In genomic region chr7:1569833-1570632, GRCh38 we compare ENCODE assay signal across 8 cellular contexts. TPM values are rescaled to one million over a fixed set of nuclear protein-coding genes. Genes with fewer than 3 reads are reported as not detected.
DNase-seq lines count a peak whose midpoint lies in the region; ATAC-seq and TF ChIP-seq lines count a peak whose summit lies in the region.

A gene with protein sequence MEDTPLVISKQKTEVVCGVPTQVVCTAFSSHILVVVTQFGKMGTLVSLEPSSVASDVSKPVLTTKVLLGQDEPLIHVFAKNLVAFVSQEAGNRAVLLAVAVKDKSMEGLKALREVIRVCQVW (minus strand): TSS chr7:1570032. CDS start chr7:1569339, 693 bp downstream.

- peak within 1 kb of the TSS; percentile 82 for H3K27ac ChIP-seq in cardiac muscle cell
- peak within 1 kb of the TSS; percentile 93 to 98 (median 97) for H3K27ac ChIP-seq in transverse colon

- peak; percentile 28 for TF ChIP-seq CTCF in GM12865 (IDR thresholded peaks at IDR 0.05; ENCODE audit: insufficient read depth, low read depth, low read length, missing control alignments)
- TF ChIP-seq CTCF in cardiac muscle cell (IDR thresholded peaks at IDR 0.05; ENCODE audit: low read depth, low read length) = peak; percentile 33
- TF ChIP-seq CTCF in transverse colon (IDR thresholded peaks at IDR 0.05) = peak; percentile 15 to 56 (median 33)

- peak; percentile 96 for DNase-seq in GM12865 (ENCODE audit: low read depth)
- DNase-seq in NCI-H1092 (lab: John Stamatoyannopoulos, UW) = peak; percentile 90
- peak; percentile 79 to 89 for DNase-seq in SW 1271 (lab: John Stamatoyannopoulos, UW)
- peak; percentile 83 for DNase-seq in activated naive CD8-positive, alpha-beta T cell treated with anti-CD3 and anti-CD28 coated beads, Interleukin-2, amount 50 U/mL, for 16 hours (ENCODE audit: low read depth, low spot score)
- peak; percentile 83 to 93 for DNase-seq in cardiac muscle cell (ENCODE audit: low read depth in 1 of 2, low spot score in 1 of 2)
- DNase-seq in pons (ENCODE audit: low spot score) = peak; percentile 80
- DNase-seq in transverse colon = peak; percentile 93

- no peaks in the 10 kb centered on the region for H3K9me3 ChIP-seq in cardiac muscle cell (ENCODE audit: low read depth)
- H3K9me3 ChIP-seq in transverse colon = no peaks in the 10 kb centered on the region

- no peak for TF ChIP-seq EP300 in transverse colon (IDR thresholded peaks at IDR 0.05; ENCODE audit: low read depth)

- H3K36me3 ChIP-seq in cardiac muscle cell (no peaks in the 10 kb centered on the region), transverse colon (no peaks in the 10 kb centered on the region)

- WGBS in transverse colon (ENCODE audit: low coverage in 1 of 2), 2 donors = 0% methylated on average over 43 of the region's 95 CpGs; no CpG with 5 or more reads in 1 of the 2 donors

- intact Hi-C loops in transverse colon (cut with DNase I; ENCODE audit: low total_unique reads) = no loop called here

- in situ Hi-C loops in transverse colon (cut with MboI; ENCODE audit: low pct_ligation_motif_present in 1 of 4, low pct_unique_long_range_greater_than_20kb in 1 of 4, low sequenced_read_pairs in 3 of 4) = no loop called here

- TF ChIP-seq POLR2A in transverse colon (IDR thresholded peaks at IDR 0.05) = peak; percentile 81

- peak; percentile 89 for ATAC-seq in HG02610 (IDR thresholded peaks at IDR 0.05; ENCODE audit: unreplicated experiment)

- H3K27me3 ChIP-seq in cardiac muscle cell (no peaks in the 10 kb centered on the region), transverse colon (no peaks in the 10 kb centered on the region)

- H3K4me1 ChIP-seq in cardiac muscle cell (ENCODE audit: low read depth) = no peaks in the 10 kb centered on the region
- peaks cover 16 to 51% (median 43%) of the 10 kb centered on the region in 4 donors for H3K4me1 ChIP-seq in transverse colon

- H3K4me3 ChIP-seq in GM12865 (ENCODE audit: low read depth, low read length) (peak within 1 kb of the TSS; percentile 96), cardiac muscle cell (peak within 1 kb of the TSS; percentile 68), transverse colon (peak within 1 kb of the TSS; percentile 78 to 91 (median 82))

RNA-seq across cellular contexts. Expression of the gene that starts here (rescaled TPM):
- 32.7 and 38.4 TPM in 2 replicates for total RNA-seq in cardiac muscle cell
- 39.2 and 41.2 TPM in 2 replicates for polyA plus RNA-seq in cardiac muscle cell
- total RNA-seq in transverse colon = 10 to 100 TPM in 3 of 4 donors, 1 to 10 TPM in 1; 7.1 to 41.9 (median 27.6) TPM

Comparison
In these comparisons a context has a peak if more than half of its experiments do, and no peak if none do; other contexts are left out.
1. Peak in every context shown above with its lines: DNase-seq, ATAC-seq, H3K4me3 ChIP-seq and H3K27ac ChIP-seq.